In genomic region chr1:73556270-73556669, GRCh38 we compare ENCODE assay signal across 21 cellular contexts.
"Had no signal": no experiment of that assay in that cellular context is flagged by ENCODE, and none has a peak within 500 bp of the region (broad histone marks: within the 10 kb centered on the region; RNA-seq: fewer than 3 reads in every experiment).

No MANE protein-coding gene starts in this region.

- H3K9me3 ChIP-seq: SJSA1 had no signal

- FAIRE-seq: RCC 7860 had no signal

- DNase-seq: activated CD4-positive, alpha-beta T cell treated with anti-CD3 and anti-CD28 coated beads for 4 hours; activated CD8-positive, alpha-beta memory T cell treated with anti-CD3 and anti-CD28 coated beads, Interleukin-2, amount 50 U/mL, for 4 hours; activated CD8-positive, alpha-beta T cell treated with anti-CD3 and anti-CD28 coated beads for 36 hours; activated gamma-delta T cell treated with Interleukin-2 at 50 U/mL for 16 hours; activated naive CD4-positive, alpha-beta T cell treated with anti-CD3 and anti-CD28 coated beads, Interleukin-2, amount 10 ng/mL, durations not matched to agents 7 days and 5 days; activated naive CD8-positive, alpha-beta T cell treated with anti-CD3 and anti-CD28 coated beads for 36 hours; activated T-cell treated with anti-CD3 and anti-CD28 coated beads, Interleukin-2, amount 50 U/mL, for 72 hours; adrenal gland; anterior cingulate cortex; Kasumi-1; KBM-7; NCI-H1105 treated with DMSO at 0.1 percent for 48 hours; NCI-H1436 treated with DMSO at 0.1 percent for 48 hours; NCI-H187; NCI-H2081 treated with DMSO at 0.1 percent for 48 hours; NCI-H526; NCI-H774; PC-3; SHP77 had no signal

- H3K36me3 ChIP-seq: adrenal gland, SJSA1 had no signal

- H3K4me3 ChIP-seq: adrenal gland, SJSA1 had no signal

- H3K4me1 ChIP-seq: adrenal gland, SJSA1 had no signal

- H3K27ac ChIP-seq: adrenal gland, SJSA1 had no signal

- H3K27me3 ChIP-seq: adrenal gland, SJSA1 had no signal
